Comparison of ENCODE assay signal across 19 cellular contexts in the genomic region with DNA sequence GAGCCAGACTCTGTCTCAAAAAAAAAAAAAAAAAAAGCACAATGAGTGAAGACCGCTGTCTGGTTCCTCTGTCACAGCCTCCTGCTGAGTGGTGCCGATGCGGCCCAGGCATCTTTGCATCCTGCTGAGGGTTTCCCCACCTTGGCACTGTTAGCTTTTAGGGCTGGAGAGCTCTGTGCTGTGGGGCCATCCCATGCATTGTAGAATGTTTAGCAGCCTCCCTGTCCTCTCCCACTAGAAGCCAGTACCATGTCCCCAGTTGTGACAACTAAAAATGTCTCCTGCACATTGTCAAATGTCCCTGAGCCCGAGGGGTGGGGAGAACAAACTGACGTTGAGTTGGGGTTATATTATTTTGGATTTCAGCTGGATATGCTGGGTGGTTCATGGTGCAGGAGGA. TPM values are rescaled to one million over a fixed set of nuclear protein-coding genes. Genes with fewer than 3 reads are reported as not detected.
"Had no signal": no experiment of that assay in that cellular context is flagged by ENCODE, and none has a peak within 500 bp of the region (broad histone marks: within the 10 kb centered on the region; RNA-seq: fewer than 3 reads in every experiment).

No MANE protein-coding gene starts in this region.

- H3K4me1 ChIP-seq: ascending aorta, breast epithelium had no signal

- ATAC-seq: SK-N-SH treated with all-trans-retinoic acid at 6 μM for 48 hours had no signal

- H3K27me3 ChIP-seq: ascending aorta, breast epithelium, dorsolateral prefrontal cortex, right atrium auricular region, testis, upper lobe of left lung had no signal

- H3K27ac Mint-ChIP-seq: endodermal cell; stimulated activated naive CD8-positive, alpha-beta T cell treated with anti-CD3 and anti-CD28 coated beads, Interleukin-15, Interleukin-2, amounts not matched to agents 100 ng/mL and 50 ng/mL, for 24 hours had no signal

- H3K4me3 Mint-ChIP-seq: endodermal cell; stimulated activated naive CD8-positive, alpha-beta T cell treated with anti-CD3 and anti-CD28 coated beads, Interleukin-15, Interleukin-2, amounts not matched to agents 100 ng/mL and 50 ng/mL, for 24 hours had no signal

- H3K27me3 Mint-ChIP-seq: stimulated activated naive CD8-positive, alpha-beta T cell treated with anti-CD3 and anti-CD28 coated beads, Interleukin-15, Interleukin-2, amounts not matched to agents 100 ng/mL and 50 ng/mL, for 24 hours had no signal

- H3K36me3 ChIP-seq: breast epithelium had no signal

- H3K9me3 Mint-ChIP-seq: stimulated activated naive CD8-positive, alpha-beta T cell treated with anti-CD3 and anti-CD28 coated beads, Interleukin-15, Interleukin-2, amounts not matched to agents 100 ng/mL and 50 ng/mL, for 24 hours had no signal

- H3K4me3 ChIP-seq: ascending aorta, breast epithelium, dorsolateral prefrontal cortex, right atrium auricular region, testis, upper lobe of left lung had no signal

- DNase-seq: activated CD4-positive, alpha-beta T cell treated with anti-CD3 and anti-CD28 coated beads, Interleukin-2, amount 50 U/mL, for 4 hours; activated CD4-positive, CD25-positive, alpha-beta regulatory T cell treated with anti-CD3 and anti-CD28 coated beads, Interleukin-2, amount 50 U/mL, for 72 hours; activated naive CD4-positive, alpha-beta T cell treated with Interleukin-2 at 50 U/mL for 16 hours; activated T-cell treated with anti-CD3 and anti-CD28 coated beads for 4 hours; dorsolateral prefrontal cortex; endodermal cell; hippocampal formation; small intestine; stimulated activated CD4-positive, alpha-beta T cell treated with anti-CD3 and anti-CD28 coated beads, Interleukin-4, amount 100 ng/mL, for 24 hours; T-helper 1 cell; T1000; testis; upper lobe of left lung had no signal

- H3K9me3 ChIP-seq: ascending aorta, breast epithelium, right atrium auricular region, testis, upper lobe of left lung had no signal

- FAIRE-seq: keratinocyte, small intestine had no signal

RNA-seq across cellular contexts. Expression of gene COLEC11, which starts 7.9 kb away (rescaled TPM):
- polyA plus RNA-seq: keratinocyte had no signal
